In genomic region chr2:70301344-70302194, GRCh38 we compare ENCODE assay signal across 8 cellular contexts. TPM values are rescaled to one million over a fixed set of nuclear protein-coding genes. Genes with fewer than 3 reads are reported as not detected.
DNase-seq lines count a peak whose midpoint lies in the region; TF ChIP-seq lines count a peak whose summit lies in the region.

Gene FAM136A (minus strand): TSS chr2:70302067. CDS start chr2:70302011, 56 bp downstream.

- peaks cover 19% of the 10 kb centered on the region for H3K79me2 ChIP-seq in OCI-LY3 (ENCODE audit: low read length)

- peak within 1 kb of the TSS; percentile 65 for H2AFZ ChIP-seq in OCI-LY3 (ENCODE audit: low read depth, low read length)

- H3K9me3 ChIP-seq in OCI-LY3 (ENCODE audit: insufficient read depth, low read length) (no peaks in the 10 kb centered on the region), mucosa of stomach (ENCODE audit: control insufficient read depth, low read length) (no peaks in the 10 kb centered on the region)

- H3K4me1 ChIP-seq in OCI-LY3 (ENCODE audit: low read length), result peaks cover 7% of the 10 kb centered on the region
- H3K4me1 ChIP-seq in mucosa of stomach (ENCODE audit: control insufficient read depth, insufficient read depth, low read length), result peaks cover 3% of the 10 kb centered on the region

- TF ChIP-seq CTCF in GM20000 (IDR thresholded peaks at IDR 0.05; ENCODE audit: extremely low read depth, missing control alignments), result peak; percentile 93
- peak; percentile 71 for TF ChIP-seq CTCF in OCI-LY3 (IDR thresholded peaks at IDR 0.05; ENCODE audit: low read depth, low read length)

- H3K4me3 ChIP-seq in OCI-LY3 (ENCODE audit: low read length) (peak within 1 kb of the TSS; percentile 92), mucosa of stomach (ENCODE audit: low read length) (peak within 1 kb of the TSS; percentile 75)

- peak; percentile 58 for TF ChIP-seq POLR2A in erythroblast (IDR thresholded peaks at IDR 0.05; ENCODE audit: low read length)

- H3K36me3 ChIP-seq in OCI-LY3 (replicated peaks; ENCODE audit: low read depth, low read length) (peaks cover 15% of the 10 kb centered on the region), mucosa of stomach (ENCODE audit: control insufficient read depth, insufficient read depth, low read length) (no peaks in the 10 kb centered on the region)

- H3K4me2 ChIP-seq in OCI-LY3 (ENCODE audit: low read length), result peak within 1 kb of the TSS; percentile 81

- in situ Hi-C loops in Caki2 (cut with HindIII; ENCODE audit: low pct_unique_long_range_greater_than_20kb, low sequenced_read_pairs), result no loop called here

- no peaks in the 10 kb centered on the region for H4K20me1 ChIP-seq in OCI-LY3 (ENCODE audit: insufficient read depth, low read length)

- H3K27me3 ChIP-seq in OCI-LY3 (ENCODE audit: low read depth, low read length), result no peaks in the 10 kb centered on the region
- no peaks in the 10 kb centered on the region for H3K27me3 ChIP-seq in mucosa of stomach (ENCODE audit: control insufficient read depth, insufficient read depth, low read length)

- H3K27ac ChIP-seq in OCI-LY3 (ENCODE audit: low read length), result peak within 1 kb of the TSS; percentile 65

- DNase-seq in Caki2 (ENCODE audit: low read depth) (peak; percentile 80), GM20000 (ENCODE audit: low spot score) (peak; percentile 91), HUDEP-2 (lab: John Stamatoyannopoulos, UW; ENCODE audit: unreplicated experiment in 76 of 76) (peak in 73 of 76 experiments; percentile 16 to 91 (median 71)), activated T-cell treated with anti-CD3 and anti-CD28 coated beads for 4 hours (peak; percentile 84), erythroblast (lab: John Stamatoyannopoulos, UW) (peak; percentile 89 to 93)
- peak; percentile 93 for DNase-seq in stimulated activated CD8-positive, alpha-beta memory T cell treated with anti-CD3 and anti-CD28 coated beads, Interleukin-4, amount 100 ng/mL, for 48 hours

- H3K9ac ChIP-seq in OCI-LY3 (ENCODE audit: low read length), result peak within 1 kb of the TSS; percentile 93
- peak within 1 kb of the TSS; percentile 88 for H3K9ac ChIP-seq in mucosa of stomach (ENCODE audit: low read length)

RNA-seq across cellular contexts. Expression of gene FAM136A, which starts in this region (rescaled TPM):
- 56.1 and 59.9 TPM in 2 replicates for total RNA-seq in Caki2 (2014; rRNA removed; shearing (Covaris generic); ENCODE audit: low replicate concordance)

Comparison
In these comparisons a context has a peak if more than half of its experiments do, and no peak if none do; other contexts are left out.
1. Peak in every context shown above with its lines: DNase-seq, H3K4me3 ChIP-seq and H3K27ac ChIP-seq.